ENCODE assay signal across 9 cellular contexts in genomic region chr14:57189070-57189469, GRCh38.
A peak's percentile ranks its signal among the peaks of the same experiment; 100 is the strongest.
DNase-seq lines count a peak whose midpoint lies in the region; ATAC-seq, FAIRE-seq and TF ChIP-seq lines count a peak whose summit lies in the region.
"Had no signal": no experiment of that assay in that cellular context is flagged by ENCODE, and none has a peak within 500 bp of the region (broad histone marks: within the 10 kb centered on the region; RNA-seq: fewer than 3 reads in every experiment).

No MANE protein-coding gene starts in this region.

- H3K4me3 Mint-ChIP-seq in natural killer cell treated with Interleukin-12 subunit alpha and Interleukin-12 subunit beta and Interleukin-15 and Interleukin-18, amount 100 ng/mL, for 72 hours = no peak overlapping the region
- H3K4me3 Mint-ChIP-seq: IgD-negative memory B cell had no signal

- no peak for ATAC-seq in HG03139 (IDR thresholded peaks at IDR 0.05; ENCODE audit: unreplicated experiment)
- no peak for ATAC-seq in natural killer cell treated with Interleukin-12 subunit alpha and Interleukin-12 subunit beta and Interleukin-15 and Interleukin-18, amount 100 ng/mL, for 72 hours

- TF ChIP-seq POLR2A in GM12891 (IDR thresholded peaks at IDR 0.05; ENCODE audit: low read depth, low read length) = no peak

- DNase-seq in NCI-H1436 (lab: John Stamatoyannopoulos, UW) (peak; percentile 52), NCI-H1436 treated with DMSO at 0.1 percent for 48 hours (lab: John Stamatoyannopoulos, UW) (no peak), NCI-H2227 (lab: John Stamatoyannopoulos, UW; ENCODE audit: unreplicated experiment) (peak; percentile 43), cerebellar cortex (ENCODE audit: low spot score) (peak; percentile 87), stromal cell of bone marrow (ENCODE audit: low read depth) (peak; percentile 18), GM12891 (ENCODE audit: insufficient read length, low spot score) (no peak)
- no peak for DNase-seq in natural killer cell treated with Interleukin-12 subunit alpha and Interleukin-12 subunit beta and Interleukin-15 and Interleukin-18, amount 100 ng/mL, for 72 hours (ENCODE audit: low spot score)

- no peaks in the 10 kb centered on the region for H3K9me3 Mint-ChIP-seq in natural killer cell treated with Interleukin-12 subunit alpha and Interleukin-12 subunit beta and Interleukin-15 and Interleukin-18, amount 100 ng/mL, for 72 hours
- H3K9me3 Mint-ChIP-seq: IgD-negative memory B cell had no signal

- no peaks in the 10 kb centered on the region for H3K4me1 Mint-ChIP-seq in natural killer cell treated with Interleukin-12 subunit alpha and Interleukin-12 subunit beta and Interleukin-15 and Interleukin-18, amount 100 ng/mL, for 72 hours (ENCODE audit: low read depth in 2 of 2)
- H3K4me1 Mint-ChIP-seq: IgD-negative memory B cell had no signal

- H3K27me3 Mint-ChIP-seq in natural killer cell treated with Interleukin-12 subunit alpha and Interleukin-12 subunit beta and Interleukin-15 and Interleukin-18, amount 100 ng/mL, for 72 hours = peaks cover 34 to 52% of the 10 kb centered on the region in 2 donors

- H3K27ac Mint-ChIP-seq in natural killer cell treated with Interleukin-12 subunit alpha and Interleukin-12 subunit beta and Interleukin-15 and Interleukin-18, amount 100 ng/mL, for 72 hours = no peak overlapping the region
- H3K27ac Mint-ChIP-seq: IgD-negative memory B cell had no signal

- no peaks in the 10 kb centered on the region for H3K36me3 Mint-ChIP-seq in natural killer cell treated with Interleukin-12 subunit alpha and Interleukin-12 subunit beta and Interleukin-15 and Interleukin-18, amount 100 ng/mL, for 72 hours
- H3K36me3 Mint-ChIP-seq: IgD-negative memory B cell had no signal

- no peak for FAIRE-seq in GM12891 (lab: Jason Lieb, UNC)

TF ChIP-seq in GM12891, 5 proteins besides CTCF, POLR2A, EP300 and RAD21:
- TF ChIP-seq PAX5 (IDR thresholded peaks at IDR 0.05; ENCODE audit: insufficient read depth, low read length, severe bottlenecking) (no peak), TAF1 (IDR thresholded peaks at IDR 0.05; ENCODE audit: low read depth, low read length) (no peak), POLR2AphosphoS5 (IDR thresholded peaks at IDR 0.05; ENCODE audit: low read depth, low read length) (no peak), SPI1 (IDR thresholded peaks at IDR 0.05; ENCODE audit: low read depth, low read length) (no peak), POU2F2 (IDR thresholded peaks at IDR 0.05; ENCODE audit: low read depth, low read length) (no peak)

Comparison
In these comparisons a context has a peak if more than half of its experiments do, and no peak if none do; other contexts are left out.
1. DNase-seq: peak in NCI-H1436 (single experiment), NCI-H2227 (single experiment), cerebellar cortex (single experiment) and stromal cell of bone marrow (single experiment); none in NCI-H1436 treated with DMSO at 0.1 percent for 48 hours (single experiment), GM12891 (single experiment) and natural killer cell treated with Interleukin-12 subunit alpha and Interleukin-12 subunit beta and Interleukin-15 and Interleukin-18, amount 100 ng/mL, for 72 hours (single experiment).